Comparison of ENCODE assay signal across 22 cellular contexts in the genomic region with DNA sequence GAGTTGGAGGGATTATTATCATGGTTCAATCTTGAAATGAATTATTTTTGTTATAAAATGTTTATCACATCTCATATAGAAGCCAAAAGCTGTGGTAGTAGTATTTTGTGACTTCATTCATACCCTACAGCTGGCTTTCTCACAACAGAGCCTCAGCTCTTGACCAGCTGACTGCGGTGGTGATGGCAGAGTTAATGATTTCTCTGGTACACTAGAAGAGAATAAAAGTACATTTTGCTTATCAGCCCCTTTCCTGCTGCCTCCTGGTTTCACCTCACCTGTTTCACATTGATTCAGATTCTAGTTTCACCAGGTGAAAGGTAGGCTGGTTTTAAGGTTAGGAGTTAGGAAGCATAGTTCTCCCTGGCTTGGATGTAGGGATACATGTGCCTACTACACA. TPM values are rescaled to one million over a fixed set of nuclear protein-coding genes. Genes with fewer than 3 reads are reported as not detected.
DNase-seq lines count a peak whose midpoint lies in the region; ATAC-seq and TF ChIP-seq lines count a peak whose summit lies in the region.
"Had no signal": no experiment of that assay in that cellular context is flagged by ENCODE, and none has a peak within 500 bp of the region (broad histone marks: within the 10 kb centered on the region; RNA-seq: fewer than 3 reads in every experiment).

No MANE protein-coding gene starts in this region.

- H3K36me3 ChIP-seq in sigmoid colon = no peaks in the 10 kb centered on the region
- H3K36me3 ChIP-seq: colonic mucosa had no signal

- TF ChIP-seq EP300 in sigmoid colon (IDR thresholded peaks at IDR 0.05) = no peak

- no peaks in the 10 kb centered on the region for H3K27me3 Mint-ChIP-seq in activated T-helper 2 cell treated with anti-CD3 and anti-CD28 coated beads, Interferon-gamma antibody, Interleukin-2, Interleukin-4, amounts not matched to agents 10 μg/mL and 5 μg/mL and 100 μg/mL, durations not matched to agents 14 hours and 24 hours and 36 hours (ENCODE audit: low read depth)
- H3K27me3 Mint-ChIP-seq: brain; CD4-positive, CD25-positive, alpha-beta regulatory T cell; stimulated activated naive CD8-positive, alpha-beta T cell treated with anti-CD3 and anti-CD28 coated beads, Interleukin-15, amount 100 ng/mL, for 72 hours had no signal

- ATAC-seq in GM18517 (IDR thresholded peaks at IDR 0.05; ENCODE audit: unreplicated experiment) = peak; percentile 46
- peak; percentile 56 for ATAC-seq in GM21381 (IDR thresholded peaks at IDR 0.05; ENCODE audit: unreplicated experiment)
- ATAC-seq in HG03095 (IDR thresholded peaks at IDR 0.05; ENCODE audit: unreplicated experiment) = peak; percentile 47
- no peak for ATAC-seq in HG03378 (IDR thresholded peaks at IDR 0.05; ENCODE audit: unreplicated experiment)
- ATAC-seq: activated naive CD4-positive, alpha-beta T cell treated with anti-CD3 and anti-CD28 coated beads, Interleukin-2, amount 50 U/mL, for 72 hours; stimulated activated naive CD8-positive, alpha-beta T cell treated with anti-CD3 and anti-CD28 coated beads, Interleukin-15, amount 100 ng/mL, for 72 hours had no signal

- H3K27me3 ChIP-seq in sigmoid colon = no peaks in the 10 kb centered on the region
- H3K27me3 ChIP-seq: colonic mucosa had no signal

- H3K4me1 ChIP-seq in sigmoid colon = no peaks in the 10 kb centered on the region
- H3K4me1 ChIP-seq: colonic mucosa had no signal

- intact Hi-C loops in sigmoid colon (cut with DNase I) = no loop called here
- intact Hi-C loops in activated T-helper 2 cell treated with anti-CD3 and anti-CD28 coated beads, Interferon-gamma antibody, Interleukin-2, Interleukin-4, amounts not matched to agents 10 μg/mL and 5 μg/mL and 100 μg/mL, durations not matched to agents 14 hours and 24 hours and 36 hours (cut with micrococcal nuclease) = no loop called here

- H3K9me3 Mint-ChIP-seq in activated T-helper 2 cell treated with anti-CD3 and anti-CD28 coated beads, Interferon-gamma antibody, Interleukin-2, Interleukin-4, amounts not matched to agents 10 μg/mL and 5 μg/mL and 100 μg/mL, durations not matched to agents 14 hours and 24 hours and 36 hours = peaks cover 13% of the 10 kb centered on the region
- H3K9me3 Mint-ChIP-seq: brain; mesothelial cell of epicardium; stimulated activated naive CD8-positive, alpha-beta T cell treated with anti-CD3 and anti-CD28 coated beads, Interleukin-15, amount 100 ng/mL, for 72 hours had no signal

- no peak for TF ChIP-seq CTCF in sigmoid colon (IDR thresholded peaks at IDR 0.05)

- 23 to 81% methylated on average over 1 of the region's 1 CpG for WGBS in sigmoid colon, 2 donors

- TF ChIP-seq POLR2A in sigmoid colon (IDR thresholded peaks at IDR 0.05) = no peak

- peaks cover 24% of the 10 kb centered on the region for H3K4me1 Mint-ChIP-seq in activated T-helper 2 cell treated with anti-CD3 and anti-CD28 coated beads, Interferon-gamma antibody, Interleukin-2, Interleukin-4, amounts not matched to agents 10 μg/mL and 5 μg/mL and 100 μg/mL, durations not matched to agents 14 hours and 24 hours and 36 hours (ENCODE audit: low read depth)
- H3K4me1 Mint-ChIP-seq: brain, mesothelial cell of epicardium had no signal

- no peak overlapping the region for H3K4me3 ChIP-seq in sigmoid colon
- H3K4me3 ChIP-seq: colonic mucosa had no signal

- peaks cover 17% of the 10 kb centered on the region for H3K36me3 Mint-ChIP-seq in activated T-helper 2 cell treated with anti-CD3 and anti-CD28 coated beads, Interferon-gamma antibody, Interleukin-2, Interleukin-4, amounts not matched to agents 10 μg/mL and 5 μg/mL and 100 μg/mL, durations not matched to agents 14 hours and 24 hours and 36 hours (ENCODE audit: low read depth)

- H3K4me3 Mint-ChIP-seq in activated T-helper 2 cell treated with anti-CD3 and anti-CD28 coated beads, Interferon-gamma antibody, Interleukin-2, Interleukin-4, amounts not matched to agents 10 μg/mL and 5 μg/mL and 100 μg/mL, durations not matched to agents 14 hours and 24 hours and 36 hours (ENCODE audit: low read depth) = no peak overlapping the region
- H3K4me3 Mint-ChIP-seq: brain; CD4-positive, CD25-positive, alpha-beta regulatory T cell; mesothelial cell of epicardium; stimulated activated naive CD8-positive, alpha-beta T cell treated with anti-CD3 and anti-CD28 coated beads, Interleukin-15, amount 100 ng/mL, for 72 hours had no signal

- DNase-seq in kidney tubule cell (ENCODE audit: low spot score) = peak; percentile 35
- no peak for DNase-seq in sigmoid colon
- DNase-seq in stimulated activated CD8-positive, alpha-beta memory T cell treated with anti-CD3 and anti-CD28 coated beads, Interleukin-4, amount 100 ng/mL, for 48 hours = no peak
- no peak for DNase-seq in activated T-helper 2 cell treated with anti-CD3 and anti-CD28 coated beads, Interferon-gamma antibody, Interleukin-2, Interleukin-4, amounts not matched to agents 10 μg/mL and 5 μg/mL and 100 μg/mL, durations not matched to agents 14 hours and 24 hours and 36 hours (ENCODE audit: low spot score)
- DNase-seq: activated CD4-positive, alpha-beta T cell treated with anti-CD3 and anti-CD28 coated beads, Interleukin-2, amount 50 U/mL, for 4 hours; activated T-cell treated with anti-CD3 and anti-CD28 coated beads, Interleukin-2, amount 50 U/mL, for 1 hour; CD4-positive, CD25-positive, alpha-beta regulatory T cell; colonic mucosa; DMS79; HCEC 1CT; hippocampal formation; Kasumi-1; RPMI8226; stimulated activated naive CD8-positive, alpha-beta T cell treated with anti-CD3 and anti-CD28 coated beads, Interleukin-15, amount 100 ng/mL, for 72 hours; SW 1271 had no signal

- no peak overlapping the region for H3K27ac Mint-ChIP-seq in activated T-helper 2 cell treated with anti-CD3 and anti-CD28 coated beads, Interferon-gamma antibody, Interleukin-2, Interleukin-4, amounts not matched to agents 10 μg/mL and 5 μg/mL and 100 μg/mL, durations not matched to agents 14 hours and 24 hours and 36 hours
- H3K27ac Mint-ChIP-seq: brain; CD4-positive, CD25-positive, alpha-beta regulatory T cell; mesothelial cell of epicardium had no signal

- H3K27ac ChIP-seq in sigmoid colon = no peak overlapping the region
- H3K27ac ChIP-seq: colonic mucosa had no signal

- no peaks in the 10 kb centered on the region for H3K9me3 ChIP-seq in sigmoid colon
- H3K9me3 ChIP-seq: colonic mucosa had no signal

RNA-seq across cellular contexts. Expression of a gene that starts 55.7 kb away (rescaled TPM):
- 1 to 10 TPM; 2.8 to 6.9 (median 3.5) TPM for total RNA-seq in sigmoid colon
- 1 to 10 TPM; 2.1 to 3.7 (median 3.0) TPM for polyA plus RNA-seq in sigmoid colon
- 4.7 and 5.5 TPM in 2 replicates for total RNA-seq in activated T-helper 2 cell treated with anti-CD3 and anti-CD28 coated beads, Interferon-gamma antibody, Interleukin-2, Interleukin-4, amounts not matched to agents 10 μg/mL and 5 μg/mL and 100 μg/mL, durations not matched to agents 14 hours and 24 hours and 36 hours
